Comparison of ENCODE assay signal across 1 cellular context in the genomic region with DNA sequence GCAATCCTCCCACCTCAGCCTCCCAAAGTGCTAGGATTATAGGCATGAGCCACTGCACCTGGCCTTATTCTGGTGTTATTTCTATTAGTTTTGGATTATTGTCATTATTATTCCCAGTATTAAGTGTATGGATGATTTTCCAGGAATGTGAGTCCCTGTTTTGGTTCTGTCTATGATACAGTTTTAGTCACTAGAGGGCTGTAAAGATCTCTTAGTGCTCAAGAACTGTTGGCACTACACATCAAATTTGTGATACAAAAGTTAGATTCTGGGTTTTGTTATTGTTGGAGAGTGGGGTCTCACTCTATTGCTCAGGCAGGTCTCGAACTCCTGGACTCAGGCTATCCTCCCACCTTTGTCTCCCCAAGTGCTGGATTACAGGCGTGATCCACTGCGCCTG.
TF ChIP-seq lines count a peak whose summit lies in the region.

No MANE protein-coding gene starts in this region.

TF ChIP-seq in HepG2, 621 proteins besides CTCF, POLR2A, EP300 and RAD21:
- TF ChIP-seq TGIF2 (CRISPR knock-in tag; IDR thresholded peaks at IDR 0.05) (no peak), ZNF331 (CRISPR knock-in tag; IDR thresholded peaks at IDR 0.05) (no peak), KDM6A (CRISPR knock-in tag; IDR thresholded peaks at IDR 0.05; ENCODE audit: low read depth) (no peak), STAG1 (CRISPR knock-in tag; IDR thresholded peaks at IDR 0.05) (peak; percentile 75), ZNF567 (CRISPR knock-in tag; IDR thresholded peaks at IDR 0.05; ENCODE audit: borderline replicate concordance) (no peak), ARID3A (IDR thresholded peaks at IDR 0.05; ENCODE audit: low read depth, low read length) (no peak)
- TF ChIP-seq, protein P1, sequence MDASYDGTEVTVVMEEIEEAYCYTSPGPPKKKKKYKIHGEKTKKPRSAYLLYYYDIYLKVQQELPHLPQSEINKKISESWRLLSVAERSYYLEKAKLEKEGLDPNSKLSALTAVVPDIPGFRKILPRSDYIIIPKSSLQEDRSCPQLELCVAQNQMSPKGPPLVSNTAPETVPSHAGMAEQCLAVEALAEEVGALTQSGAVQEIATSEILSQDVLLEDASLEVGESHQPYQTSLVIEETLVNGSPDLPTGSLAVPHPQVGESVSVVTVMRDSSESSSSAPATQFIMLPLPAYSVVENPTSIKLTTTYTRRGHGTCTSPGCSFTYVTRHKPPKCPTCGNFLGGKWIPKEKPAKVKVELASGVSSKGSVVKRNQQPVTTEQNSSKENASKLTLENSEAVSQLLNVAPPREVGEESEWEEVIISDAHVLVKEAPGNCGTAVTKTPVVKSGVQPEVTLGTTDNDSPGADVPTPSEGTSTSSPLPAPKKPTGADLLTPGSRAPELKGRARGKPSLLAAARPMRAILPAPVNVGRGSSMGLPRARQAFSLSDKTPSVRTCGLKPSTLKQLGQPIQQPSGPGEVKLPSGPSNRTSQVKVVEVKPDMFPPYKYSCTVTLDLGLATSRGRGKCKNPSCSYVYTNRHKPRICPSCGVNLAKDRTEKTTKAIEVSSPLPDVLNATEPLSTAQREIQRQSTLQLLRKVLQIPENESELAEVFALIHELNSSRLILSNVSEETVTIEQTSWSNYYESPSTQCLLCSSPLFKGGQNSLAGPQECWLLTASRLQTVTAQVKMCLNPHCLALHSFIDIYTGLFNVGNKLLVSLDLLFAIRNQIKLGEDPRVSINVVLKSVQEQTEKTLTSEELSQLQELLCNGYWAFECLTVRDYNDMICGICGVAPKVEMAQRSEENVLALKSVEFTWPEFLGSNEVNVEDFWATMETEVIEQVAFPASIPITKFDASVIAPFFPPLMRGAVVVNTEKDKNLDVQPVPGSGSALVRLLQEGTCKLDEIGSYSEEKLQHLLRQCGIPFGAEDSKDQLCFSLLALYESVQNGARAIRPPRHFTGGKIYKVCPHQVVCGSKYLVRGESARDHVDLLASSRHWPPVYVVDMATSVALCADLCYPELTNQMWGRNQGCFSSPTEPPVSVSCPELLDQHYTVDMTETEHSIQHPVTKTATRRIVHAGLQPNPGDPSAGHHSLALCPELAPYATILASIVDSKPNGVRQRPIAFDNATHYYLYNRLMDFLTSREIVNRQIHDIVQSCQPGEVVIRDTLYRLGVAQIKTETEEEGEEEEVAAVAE (CRISPR knock-in tag; IDR thresholded peaks at IDR 0.05; ENCODE audit: borderline replicate concordance) = no peak
